Comparison of ENCODE assay signal across 11 cellular contexts in genomic region chr17:61522088-61522487, GRCh38.
"Had no signal": no experiment of that assay in that cellular context is flagged by ENCODE, and none has a peak within 500 bp of the region (broad histone marks: within the 10 kb centered on the region; RNA-seq: fewer than 3 reads in every experiment).

No MANE protein-coding gene starts in this region.

- H3K27ac ChIP-seq: GM23248 had no signal

- H3K36me3 ChIP-seq: HAP-1 had no signal

- FAIRE-seq: H1, H54 had no signal

- H3K9me3 ChIP-seq: HAP-1 had no signal

- H2AFZ ChIP-seq: GM23248, GM23338 had no signal

- H3K4me3 ChIP-seq: GM23248, GM23338, HAP-1 had no signal

- H3K4me1 ChIP-seq: HAP-1 had no signal

- H3K4me2 ChIP-seq: GM23338 had no signal

- DNase-seq: GM23248, GOT3, H7, H9, HCEC 1CT, HFFc6 had no signal

- ATAC-seq: GM23338, HCT116 had no signal

- H3K9ac ChIP-seq: GM23248 had no signal
